Comparison of ENCODE assay signal across 27 cellular contexts in the genomic region with DNA sequence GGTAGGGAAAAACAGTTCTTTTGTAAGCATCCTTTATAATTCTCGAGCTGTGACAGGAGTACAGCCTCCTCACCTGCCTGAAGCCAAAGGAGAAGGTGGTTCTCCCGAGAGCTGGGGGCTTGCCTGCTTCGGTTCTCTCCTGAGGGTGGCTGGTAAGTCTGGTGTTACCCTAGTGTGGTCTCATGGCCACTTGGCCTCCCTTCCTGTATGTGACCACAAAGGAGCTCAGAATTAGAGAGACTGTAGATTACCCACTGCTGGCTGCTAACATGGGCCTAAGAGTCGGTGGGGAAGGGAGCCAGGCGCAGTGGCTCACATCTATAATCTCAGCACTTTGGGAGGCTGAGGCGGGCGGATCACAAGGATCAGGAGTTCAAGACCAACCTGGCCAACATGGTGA. TPM values are rescaled to one million over a fixed set of nuclear protein-coding genes. Genes with fewer than 3 reads are reported as not detected.
DNase-seq lines count a peak whose midpoint lies in the region; ATAC-seq and TF ChIP-seq lines count a peak whose summit lies in the region.
"Had no signal": no experiment of that assay in that cellular context is flagged by ENCODE, and none has a peak within 500 bp of the region (broad histone marks: within the 10 kb centered on the region; RNA-seq: fewer than 3 reads in every experiment).

No MANE protein-coding gene starts in this region.

- TF ChIP-seq CTCF in GM12865 (IDR thresholded peaks at IDR 0.05; ENCODE audit: insufficient read depth, low read depth, low read length, missing control alignments), result no peak
- TF ChIP-seq CTCF in activated CD8-positive, alpha-beta T cell treated with anti-CD3 and anti-CD28 coated beads for 36 hours (IDR thresholded peaks at IDR 0.05), result no peak

- no peaks in the 10 kb centered on the region for H3K27me3 Mint-ChIP-seq in activated CD8-positive, alpha-beta T cell treated with anti-CD3 and anti-CD28 coated beads for 36 hours
- H3K27me3 Mint-ChIP-seq in memory B cell, result no peaks in the 10 kb centered on the region
- H3K27me3 Mint-ChIP-seq: stimulated activated naive CD8-positive, alpha-beta T cell treated with anti-CD3 and anti-CD28 coated beads, Interleukin-15, amount 100 ng/mL, for 72 hours had no signal

- H3K36me3 Mint-ChIP-seq in activated CD8-positive, alpha-beta T cell treated with anti-CD3 and anti-CD28 coated beads for 36 hours (ENCODE audit: low read depth), result peaks cover 19% of the 10 kb centered on the region
- peaks cover 16% of the 10 kb centered on the region for H3K36me3 Mint-ChIP-seq in memory B cell

- H3K9me3 Mint-ChIP-seq in activated CD8-positive, alpha-beta T cell treated with anti-CD3 and anti-CD28 coated beads for 36 hours, result no peaks in the 10 kb centered on the region
- no peaks in the 10 kb centered on the region for H3K9me3 Mint-ChIP-seq in memory B cell
- H3K9me3 Mint-ChIP-seq: activated T-cell treated with anti-CD3 and anti-CD28 coated beads, Interleukin-2, amount 50 U/mL, for 72 hours; brain; nephron progenitor cell; stimulated activated naive CD8-positive, alpha-beta T cell treated with anti-CD3 and anti-CD28 coated beads, Interleukin-15, amount 100 ng/mL, for 72 hours had no signal

- H3K27ac Mint-ChIP-seq in activated CD8-positive, alpha-beta T cell treated with anti-CD3 and anti-CD28 coated beads for 36 hours, result peak overlapping the region; percentile 38
- peak overlapping the region; percentile 84 for H3K27ac Mint-ChIP-seq in memory B cell

- H3K4me1 Mint-ChIP-seq in activated CD8-positive, alpha-beta T cell treated with anti-CD3 and anti-CD28 coated beads for 36 hours (ENCODE audit: low read depth), result peaks cover 5% of the 10 kb centered on the region
- H3K4me1 Mint-ChIP-seq in memory B cell, result peaks cover 25% of the 10 kb centered on the region
- H3K4me1 Mint-ChIP-seq: stimulated activated naive CD8-positive, alpha-beta T cell treated with anti-CD3 and anti-CD28 coated beads, Interleukin-15, amount 100 ng/mL, for 72 hours had no signal

- CTCF ChIA-PET in activated CD8-positive, alpha-beta T cell treated with anti-CD3 and anti-CD28 coated beads for 36 hours (lab: Charles Lee), result interaction anchor here (0.7 kb wide), 1 partner anchor 10 kb away, joined by 3 read pairs; no protein-coding TSS in a partner anchor

- intact Hi-C loops in activated CD8-positive, alpha-beta T cell treated with anti-CD3 and anti-CD28 coated beads for 36 hours (cut with micrococcal nuclease), result no loop called here

- DNase-seq in GM12865 (ENCODE audit: low read depth) (peak; percentile 54), memory B cell (ENCODE audit: low spot score in 2 of 2) (no peak), DMS153 (lab: John Stamatoyannopoulos, UW) (no peak), GOT3 (lab: John Stamatoyannopoulos, UW) (no peak), OCI-M2 (lab: John Stamatoyannopoulos, UW; ENCODE audit: unreplicated experiment) (no peak)
- no peak for DNase-seq in activated CD8-positive, alpha-beta T cell treated with anti-CD3 and anti-CD28 coated beads for 36 hours
- DNase-seq: activated CD8-positive, alpha-beta memory T cell treated with anti-CD3 and anti-CD28 coated beads for 24 hours; activated T-cell treated with anti-CD3 and anti-CD28 coated beads, Interleukin-2, amount 50 U/mL, for 72 hours; effector memory CD4-positive, alpha-beta T cell; foreskin melanocyte; H7; midbrain; NCI-H1105; NCI-H2029 treated with DMSO at 0.1 percent for 48 hours; NCI-H345; NCI-H748 treated with DMSO at 0.1 percent for 48 hours; nephron progenitor cell; ovary; right cardiac atrium; stimulated activated CD4-positive, alpha-beta T cell treated with anti-CD3 and anti-CD28 coated beads, Interleukin-4, amount 100 ng/mL, for 4 hours; stimulated activated naive CD8-positive, alpha-beta T cell treated with anti-CD3 and anti-CD28 coated beads, Interleukin-15, amount 100 ng/mL, for 72 hours had no signal

- no peak overlapping the region for H3K4me3 Mint-ChIP-seq in activated CD8-positive, alpha-beta T cell treated with anti-CD3 and anti-CD28 coated beads for 36 hours
- no peak overlapping the region for H3K4me3 Mint-ChIP-seq in memory B cell
- H3K4me3 Mint-ChIP-seq: activated T-cell treated with anti-CD3 and anti-CD28 coated beads, Interleukin-2, amount 50 U/mL, for 72 hours; brain; nephron progenitor cell; stimulated activated naive CD8-positive, alpha-beta T cell treated with anti-CD3 and anti-CD28 coated beads, Interleukin-15, amount 100 ng/mL, for 72 hours had no signal

- POLR2A ChIA-PET in activated CD8-positive, alpha-beta T cell treated with anti-CD3 and anti-CD28 coated beads for 36 hours (lab: Charles Lee), result interaction anchor here (1.2 kb wide), 1 partner anchor 10 kb away, joined by 5 read pairs; no protein-coding TSS in a partner anchor

- no peak overlapping the region; the same call in 1 of the 2 replicates for H3K4me3 ChIP-seq in GM12865 (ENCODE audit: low read depth, low read length)
- H3K4me3 ChIP-seq: ovary, tibial nerve had no signal

- ATAC-seq in GM21576 (IDR thresholded peaks at IDR 0.05; ENCODE audit: unreplicated experiment), result peak; percentile 42
- ATAC-seq in activated CD8-positive, alpha-beta T cell treated with anti-CD3 and anti-CD28 coated beads for 36 hours, result no peak
- ATAC-seq in memory B cell (ENCODE audit: low read depth), result no peak
- no peak for ATAC-seq in GM21528 (IDR thresholded peaks at IDR 0.05; ENCODE audit: low FRiP score, unreplicated experiment)
- ATAC-seq: esophagus mucosa; left lobe of liver; right cardiac atrium; stimulated activated naive CD8-positive, alpha-beta T cell treated with anti-CD3 and anti-CD28 coated beads, Interleukin-15, amount 100 ng/mL, for 72 hours had no signal

RNA-seq across cellular contexts. Expression of gene PDHB, which starts 12.6 kb away (rescaled TPM):
- 10 to 100 TPM; 53.9 to 58.8 TPM for total RNA-seq in activated CD8-positive, alpha-beta T cell treated with anti-CD3 and anti-CD28 coated beads for 36 hours
